Comparison of ENCODE assay signal across 8 cellular contexts in the genomic region with DNA sequence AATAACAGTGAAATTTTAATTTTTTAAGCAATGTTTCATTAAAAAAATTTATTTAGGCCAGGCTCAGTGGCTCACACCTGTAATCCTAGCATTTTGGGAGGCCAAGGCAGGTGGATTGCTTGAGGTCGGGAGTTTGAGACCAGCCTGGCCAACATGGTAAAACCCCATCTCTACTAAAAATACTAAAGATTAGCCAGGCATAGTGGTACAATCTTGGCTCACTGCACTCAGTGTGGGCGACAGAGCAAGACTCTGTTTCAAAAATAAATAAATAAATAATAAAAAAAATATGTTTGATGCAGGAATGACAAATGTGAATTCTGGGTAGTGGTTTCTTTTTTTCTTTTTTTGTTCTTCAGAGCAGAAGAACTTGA. TPM values are rescaled to one million over a fixed set of nuclear protein-coding genes. Genes with fewer than 3 reads are reported as not detected.
A peak's percentile ranks its signal among the peaks of the same experiment; 100 is the strongest.
DNase-seq lines count a peak whose midpoint lies in the region; ATAC-seq and TF ChIP-seq lines count a peak whose summit lies in the region.
"Not testable (repeated sequence)": the region's sequence is repeated elsewhere in the genome, so short reads cannot be mapped to it uniquely, and the experiment has no call there.

No MANE protein-coding gene starts in this region.

- H3K9me3 ChIP-seq in BLaER1 treated with 17β-estradiol and CSF1 and Interleukin-3, amounts not matched to agents 10 nM and 100 nM (replicated peaks in 1 of 11); GM23248 (ENCODE audit: low read depth); OCI-LY7 (ENCODE audit: low read length): not testable (repeated sequence)

- BruUV-seq in OCI-LY7 (replicated peaks; lab: Mats Ljungman, UMichigan): not testable (repeated sequence)

- H3K36me3 ChIP-seq in BLaER1 treated with 17β-estradiol and CSF1 and Interleukin-3, amounts not matched to agents 10 nM and 100 nM; GM23248 (ENCODE audit: low read depth); OCI-LY7 (ENCODE audit: insufficient read depth, low read length): not testable (repeated sequence)

- in situ Hi-C loops in GM23248 (cut with MboI): not testable (repeated sequence)

- peak overlapping the region in 5 of 10 experiments; percentile 9 to 27 (median 21); a peak in 5 of 20 replicates for H3K4me3 ChIP-seq in BLaER1 treated with 17β-estradiol and CSF1 and Interleukin-3, amounts not matched to agents 10 nM and 100 nM
- not testable (repeated sequence) for H3K4me3 ChIP-seq in GM23248; OCI-LY7 (ENCODE audit: low read depth, low read length, poor library complexity, severe bottlenecking)

- CTCF ChIA-PET in OCI-LY7 (lab: Charles Lee; ENCODE audit: unreplicated experiment): not testable (repeated sequence)

- H3K9me2 ChIP-seq in GM23248 (ENCODE audit: insufficient read depth); OCI-LY7 (ENCODE audit: insufficient read depth, low read length): not testable (repeated sequence)

- peak; percentile 24 for ATAC-seq in GM19438 (IDR thresholded peaks at IDR 0.05; ENCODE audit: low read depth, unreplicated experiment)
- peak; percentile 26 for ATAC-seq in HG03432 (IDR thresholded peaks at IDR 0.05; ENCODE audit: unreplicated experiment)

- intact Hi-C loops in OCI-LY7 (cut with micrococcal nuclease; ENCODE audit: unreplicated experiment): not testable (repeated sequence)

- not testable (repeated sequence) for H3K27me3 ChIP-seq in BLaER1 treated with 17β-estradiol and CSF1 and Interleukin-3, amounts not matched to agents 10 nM and 100 nM; GM23248 (replicated peaks; ENCODE audit: insufficient read depth)

- DNase-seq in GM23248; OCI-LY7 (ENCODE audit: low spot score); epithelial cell of prostate (ENCODE audit: low read depth, low spot score): not testable (repeated sequence)
- peak; percentile 17 for DNase-seq in ureter (ENCODE audit: low spot score)

- H3K79me2 ChIP-seq in GM23248 (ENCODE audit: insufficient read depth); OCI-LY7 (ENCODE audit: insufficient read depth, low read depth, low read length): not testable (repeated sequence)

- H3K4me1 ChIP-seq in BLaER1 treated with 17β-estradiol and CSF1 and Interleukin-3, amounts not matched to agents 10 nM and 100 nM: peaks cover 30 to 55% (median 35%) of the 10 kb centered on the region in 10 experiments
- H3K4me1 ChIP-seq in GM23248 (ENCODE audit: insufficient read depth): peaks cover 13% of the 10 kb centered on the region
- H3K4me1 ChIP-seq in OCI-LY7 (ENCODE audit: insufficient read depth, low read length, poor library complexity, severe bottlenecking): peaks cover 54% of the 10 kb centered on the region

- H3K27ac ChIP-seq in BLaER1 treated with 17β-estradiol and CSF1 and Interleukin-3, amounts not matched to agents 10 nM and 100 nM: peak overlapping the region; percentile 20 to 100 (median 99); a peak in 18 of 22 replicates
- H3K27ac ChIP-seq in GM23248: peak overlapping the region; percentile 54
- peak overlapping the region; percentile 48 for H3K27ac ChIP-seq in OCI-LY7 (ENCODE audit: low read depth, low read length, poor library complexity, severe bottlenecking)
- peak overlapping the region; percentile 58 for H3K27ac ChIP-seq in VCaP
- H3K27ac ChIP-seq in epithelial cell of prostate: peak overlapping the region; percentile 34

- peaks cover 12% of the 10 kb centered on the region for H3F3A ChIP-seq in GM23248 (ENCODE audit: insufficient read depth)

- H3K9ac ChIP-seq in BLaER1 treated with 17β-estradiol and CSF1 and Interleukin-3, amounts not matched to agents 10 nM and 100 nM: peak overlapping the region; percentile 34 to 100 (median 54); a peak in 21 of 22 replicates
- H3K9ac ChIP-seq in GM23248: 0 out of 2 replicates have a peak overlapping the region, but pooled peaks have one; percentile 12

- 73 to 74% methylated on average over 2 of the region's 2 CpGs for WGBS in GM23248 (ENCODE audit: low coverage in 1 of 2, low lambda C conversion rate in 2 of 2, missing lambda C conversion rate in 2 of 2), 2 experiments

- H2AFZ ChIP-seq in GM23248: peak overlapping the region; percentile 65
- peak overlapping the region; percentile 100 for H2AFZ ChIP-seq in OCI-LY7 (ENCODE audit: low read length)

- not testable (repeated sequence) for H4K20me1 ChIP-seq in BLaER1 treated with 17β-estradiol and CSF1 and Interleukin-3, amounts not matched to agents 10 nM and 100 nM; GM23248 (ENCODE audit: insufficient read depth); OCI-LY7 (ENCODE audit: insufficient read depth, low read length)

- peak overlapping the region; percentile 80 to 98 (median 86) for H3K4me2 ChIP-seq in BLaER1 treated with 17β-estradiol and CSF1 and Interleukin-3, amounts not matched to agents 10 nM and 100 nM
- H3K4me2 ChIP-seq in GM23248 (ENCODE audit: unreplicated experiment) (peak overlapping the region; percentile 16), OCI-LY7 (ENCODE audit: low read length) (peak overlapping the region; percentile 66)

- POLR2A ChIA-PET in OCI-LY7 (lab: Charles Lee): interaction anchor here (0.8 to 1.2 kb wide), 4 partner anchors 9 to 31 kb away, joined by 3 to 4 read pairs (median 3); no protein-coding TSS in a partner anchor

- TF ChIP-seq CTCF in OCI-LY7 (conservative IDR thresholded peaks at IDR 0.05; ENCODE audit: low read length); VCaP (conservative IDR thresholded peaks at IDR 0.05): not testable (repeated sequence)

RNA-seq across cellular contexts. Expression of a gene that starts 5.6 kb away (rescaled TPM):
- 111 and 156 TPM in 2 replicates for total RNA-seq in GM23248 (2014; rRNA removed; shearing (Covaris generic))
- polyA plus RNA-seq in GM23248 (2016; fragmentation: Nextera tagmentation; extraction: Ambion mirVana): 71.4 and 80.4 TPM in 2 replicates
- 143 and 229 TPM in 2 replicates for total RNA-seq in OCI-LY7 (2014; rRNA removed; shearing (Covaris generic))
- 318 and 366 TPM in 2 replicates for total RNA-seq in OCI-LY7 (2022)
- total RNA-seq in ureter: 140 TPM

RNA-seq across cellular contexts. Expression of a gene that starts 56.4 kb away (rescaled TPM):
- 1.9 and 4.9 TPM in 2 replicates for total RNA-seq in GM23248 (2014; rRNA removed; shearing (Covaris generic))
- 15.6 and 16.2 TPM in 2 replicates for polyA plus RNA-seq in GM23248 (2016; fragmentation: Nextera tagmentation; extraction: Ambion mirVana)
- 24.6 and 26.6 TPM in 2 replicates for total RNA-seq in OCI-LY7 (2014; rRNA removed; shearing (Covaris generic))
- total RNA-seq in OCI-LY7 (2022) (39.1 and 66.6 TPM in 2 replicates), ureter (13.4 TPM)

Comparison
In these comparisons a context has a peak if more than half of its experiments do, and no peak if none do; other contexts are left out.
1. H3K27ac ChIP-seq: peak in every context shown above with its lines; median percentile 99 in BLaER1 treated with 17β-estradiol and CSF1 and Interleukin-3, amounts not matched to agents 10 nM and 100 nM; 58 in VCaP; 54 in GM23248; 48 in OCI-LY7; 34 in epithelial cell of prostate.
2. H3K4me2 ChIP-seq: peak in every context shown above with its lines; median percentile 86 in BLaER1 treated with 17β-estradiol and CSF1 and Interleukin-3, amounts not matched to agents 10 nM and 100 nM; 66 in OCI-LY7; 16 in GM23248.